ENCODE assay signal across 8 cellular contexts in the genomic region with DNA sequence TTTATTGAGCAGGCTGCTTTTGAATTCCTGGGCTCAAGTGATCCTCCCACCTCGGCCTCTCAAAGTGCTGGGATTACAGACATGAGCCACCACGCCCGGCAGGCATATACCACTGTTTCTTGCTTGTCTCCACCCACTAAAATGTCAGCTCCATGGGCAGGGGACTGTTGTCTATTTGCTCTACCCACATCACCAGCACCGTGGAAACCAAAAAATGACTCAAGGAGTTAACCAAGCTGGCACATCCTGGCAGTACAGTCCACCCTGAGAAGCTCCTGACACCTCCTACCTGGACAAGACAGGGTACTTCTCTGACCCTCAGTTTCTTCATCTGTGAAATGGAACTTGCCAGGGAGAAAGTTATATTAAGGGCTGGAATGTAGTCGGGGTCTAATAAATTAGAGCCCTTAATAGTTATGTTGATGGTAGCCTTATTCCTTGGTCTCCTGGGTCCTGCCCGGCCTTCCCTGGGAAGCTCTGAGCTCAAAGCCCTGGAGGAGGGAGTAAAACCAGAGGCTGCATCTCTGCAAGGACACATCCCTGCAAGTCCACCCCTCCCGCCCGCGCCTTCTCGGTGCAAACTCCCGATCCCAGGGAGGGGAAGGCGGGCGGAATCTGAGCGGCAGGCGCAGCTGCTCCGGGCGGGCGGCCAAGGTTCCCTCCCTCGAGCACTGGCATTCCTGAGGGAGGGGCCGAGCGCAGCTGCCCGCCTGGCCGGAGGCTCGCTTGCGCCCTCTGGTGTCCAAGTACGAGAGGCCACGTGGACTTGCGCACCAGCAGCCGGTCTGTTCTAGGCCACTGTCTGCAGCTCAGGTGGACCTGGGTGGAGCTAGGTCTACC. TPM values are rescaled to one million over a fixed set of nuclear protein-coding genes. Genes with fewer than 3 reads are reported as not detected.
DNase-seq lines count a peak whose midpoint lies in the region; ATAC-seq and TF ChIP-seq lines count a peak whose summit lies in the region.

No MANE protein-coding gene starts in this region.

- intact Hi-C loops in right cardiac atrium (cut with DNase I): loop anchor here in 3 of 4 donors (2.0 to 5.0 kb wide), 3 partner anchors 93 to 97 kb away; no protein-coding TSS in a partner anchor

- DNase-seq in AG10803 (ENCODE audit: low read depth): peak; percentile 92
- DNase-seq in NCI-H146 treated with DMSO at 0.1 percent for 48 hours (lab: John Stamatoyannopoulos, UW; ENCODE audit: unreplicated experiment): peak; percentile 25
- peak; percentile 58 to 70 (median 64) for DNase-seq in T-helper 2 cell
- peak; percentile 47 to 98 (median 85) for DNase-seq in amygdala (lab: John Stamatoyannopoulos, UW)
- DNase-seq in right cardiac atrium: peak; percentile 97 to 99 (median 99)
- peak; percentile 94 for DNase-seq in retina

- no peaks in the 10 kb centered on the region for H3K27me3 ChIP-seq in right cardiac atrium (ENCODE audit: control insufficient read depth, insufficient read depth)

- no peaks in the 10 kb centered on the region for H3K9me3 ChIP-seq in right cardiac atrium (ENCODE audit: control insufficient read depth, low read length)

- H3K27ac ChIP-seq in right cardiac atrium (ENCODE audit: low read length): no peak overlapping the region

- peak; percentile 81 for TF ChIP-seq CTCF in AG10803 (conservative IDR thresholded peaks at IDR 0.05; ENCODE audit: low read length)

- no peak overlapping the region for H3K4me3 ChIP-seq in AG10803 (ENCODE audit: low read length)
- no peak overlapping the region for H3K4me3 ChIP-seq in right cardiac atrium (ENCODE audit: low read length)

- ATAC-seq in GM21423 (IDR thresholded peaks at IDR 0.05; ENCODE audit: unreplicated experiment): peak; percentile 55
- peak; percentile 99 for ATAC-seq in right cardiac atrium
- ATAC-seq in HG03432 (IDR thresholded peaks at IDR 0.05; ENCODE audit: unreplicated experiment): no peak

- H3K4me1 ChIP-seq in right cardiac atrium (ENCODE audit: control insufficient read depth, insufficient read depth, low read length): no peaks in the 10 kb centered on the region

- WGBS in right cardiac atrium: 10% methylated on average over 29 of the region's 29 CpGs

RNA-seq across cellular contexts. Expression of gene RDH8, which starts 14.1 kb away (rescaled TPM):
- total RNA-seq in right cardiac atrium: not detected
- not detected for polyA plus RNA-seq in right cardiac atrium

RNA-seq across cellular contexts. Expression of gene COL5A3, which starts 17.1 kb away (rescaled TPM):
- 10 to 100 TPM in 2 of 4 donors, 1 to 10 TPM in 2; 8.6 to 19.1 (median 11.9) TPM for total RNA-seq in right cardiac atrium
- 13.5 TPM for polyA plus RNA-seq in right cardiac atrium

RNA-seq across cellular contexts. Expression of gene SHFL, which starts 58.7 kb away (rescaled TPM):
- total RNA-seq in right cardiac atrium: 10 to 100 TPM; 14.5 to 16.0 (median 15.2) TPM
- 16.0 TPM for polyA plus RNA-seq in right cardiac atrium

Comparison
In these comparisons a context has a peak if more than half of its experiments do, and no peak if none do; other contexts are left out.
1. DNase-seq: peak in every context shown above with its lines; median percentile 99 in right cardiac atrium; 94 in retina; 92 in AG10803; 85 in amygdala; 64 in T-helper 2 cell; 25 in NCI-H146 treated with DMSO at 0.1 percent for 48 hours.